ENCODE assay signal across 8 cellular contexts in the genomic region with DNA sequence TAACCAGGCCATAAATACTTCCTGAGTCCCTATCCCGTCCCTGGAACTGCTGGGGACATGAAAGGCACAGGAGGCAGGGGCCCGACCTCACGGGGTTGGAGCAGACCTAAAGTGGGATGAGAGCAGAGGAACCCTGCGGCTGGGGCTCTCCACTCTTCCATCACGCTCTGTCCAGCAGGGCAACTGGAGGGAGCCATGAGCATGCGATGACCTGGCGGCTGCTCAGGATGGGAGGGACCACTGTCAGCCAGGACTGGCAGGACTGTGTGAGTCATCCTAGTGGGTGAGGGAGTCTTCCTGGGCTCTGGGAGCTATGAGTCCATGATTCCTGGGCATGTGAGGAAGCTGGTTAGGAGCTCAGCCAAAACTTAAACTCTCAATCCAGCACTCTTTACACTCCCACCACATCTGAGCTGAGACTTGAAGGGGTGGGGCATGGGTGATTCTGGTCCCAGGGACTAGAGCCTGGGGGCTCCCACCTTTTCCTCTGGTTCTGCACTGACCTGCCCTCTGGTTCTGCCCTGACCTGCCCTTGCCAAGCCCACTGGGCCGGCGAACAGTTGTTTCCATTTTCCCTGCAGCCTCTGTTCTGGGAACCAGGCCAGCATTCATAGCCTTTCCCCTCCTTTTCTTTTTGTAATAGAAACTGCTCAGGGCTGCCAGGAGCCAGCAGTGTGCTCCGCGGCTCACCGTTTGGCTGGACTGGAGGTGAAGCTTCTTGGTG. TPM values are rescaled to one million over a fixed set of nuclear protein-coding genes. Genes with fewer than 3 reads are reported as not detected.
DNase-seq lines count a peak whose midpoint lies in the region; ATAC-seq and TF ChIP-seq lines count a peak whose summit lies in the region.

No MANE protein-coding gene starts in this region.

- ATAC-seq in SK-N-SH treated with all-trans-retinoic acid at 6 μM for 48 hours (peak; percentile 95), omental fat pad (ENCODE audit: low FRiP score) (peak; percentile 96), HG03159 (IDR thresholded peaks at IDR 0.05; ENCODE audit: unreplicated experiment) (no peak), HG03432 (IDR thresholded peaks at IDR 0.05; ENCODE audit: unreplicated experiment) (no peak)

- H3K4me3 ChIP-seq in foreskin fibroblast (ENCODE audit: low read depth in 1 of 2, low read length in 2 of 2) = peak overlapping the region; percentile 7 to 35

- TF ChIP-seq CTCF in foreskin fibroblast (IDR thresholded peaks at IDR 0.05; ENCODE audit: low read depth, low read length) (no peak), omental fat pad (IDR thresholded peaks at IDR 0.05) (no peak)

- DNase-seq in NCI-H510A treated with DMSO at 0.1 percent for 48 hours (lab: John Stamatoyannopoulos, UW) (peak; percentile 15), NCI-H510A (lab: John Stamatoyannopoulos, UW) (no peak), foreskin fibroblast (peak; percentile 94 to 97), omental fat pad (ENCODE audit: low spot score) (peak; percentile 63), OCI-M2 (lab: John Stamatoyannopoulos, UW; ENCODE audit: unreplicated experiment) (no peak)

TF ChIP-seq in SK-N-SH treated with all-trans-retinoic acid at 6 μM for 48 hours, 23 proteins besides CTCF, POLR2A, EP300 and RAD21:
- TF ChIP-seq SNAI2 (CRISPR knock-in tag; IDR thresholded peaks at IDR 0.05) (0 out of 2 replicates have a peak, but pooled peaks have one; percentile 30), ISL1 (CRISPR knock-in tag; IDR thresholded peaks at IDR 0.05) (no peak), ARNTL (CRISPR knock-in tag; IDR thresholded peaks at IDR 0.05; ENCODE audit: borderline replicate concordance, low read depth) (no peak), ZNF565 (CRISPR knock-in tag; conservative IDR thresholded peaks at IDR 0.05; ENCODE audit: low read depth) (no peak), CSDC2 (CRISPR knock-in tag; IDR thresholded peaks at IDR 0.05) (peak; percentile 70; the same call in 1 of the 2 replicates), BACH2 (CRISPR knock-in tag; IDR thresholded peaks at IDR 0.05; ENCODE audit: borderline replicate concordance) (no peak), TOX (CRISPR knock-in tag; IDR thresholded peaks at IDR 0.05; ENCODE audit: borderline replicate concordance) (no peak), ZNF8 (CRISPR knock-in tag; IDR thresholded peaks at IDR 0.05) (peak; percentile 11; the same call in 1 of the 2 replicates), RARB (CRISPR knock-in tag; IDR thresholded peaks at IDR 0.05) (no peak), OSR1 (CRISPR knock-in tag; IDR thresholded peaks at IDR 0.05) (no peak), GLIS3 (CRISPR knock-in tag; IDR thresholded peaks at IDR 0.05) (no peak), ZNF70 (CRISPR knock-in tag; IDR thresholded peaks at IDR 0.05) (peak; percentile 42; the same call in 1 of the 2 replicates), ZFP30 (CRISPR knock-in tag; IDR thresholded peaks at IDR 0.05) (no peak), ESRRG (CRISPR knock-in tag; IDR thresholded peaks at IDR 0.05) (no peak), TCF4 (CRISPR knock-in tag; IDR thresholded peaks at IDR 0.05; ENCODE audit: borderline replicate concordance) (no peak), ZFP3 (CRISPR knock-in tag; IDR thresholded peaks at IDR 0.05) (peak; percentile 86), PPARA (CRISPR knock-in tag; IDR thresholded peaks at IDR 0.05; ENCODE audit: borderline replicate concordance) (no peak), TSHZ2 (CRISPR knock-in tag; IDR thresholded peaks at IDR 0.05) (no peak), PATZ1 (CRISPR knock-in tag; IDR thresholded peaks at IDR 0.05; ENCODE audit: borderline replicate concordance) (no peak), ZC3H10 (CRISPR knock-in tag; IDR thresholded peaks at IDR 0.05) (no peak)
- TF ChIP-seq, protein P1, sequence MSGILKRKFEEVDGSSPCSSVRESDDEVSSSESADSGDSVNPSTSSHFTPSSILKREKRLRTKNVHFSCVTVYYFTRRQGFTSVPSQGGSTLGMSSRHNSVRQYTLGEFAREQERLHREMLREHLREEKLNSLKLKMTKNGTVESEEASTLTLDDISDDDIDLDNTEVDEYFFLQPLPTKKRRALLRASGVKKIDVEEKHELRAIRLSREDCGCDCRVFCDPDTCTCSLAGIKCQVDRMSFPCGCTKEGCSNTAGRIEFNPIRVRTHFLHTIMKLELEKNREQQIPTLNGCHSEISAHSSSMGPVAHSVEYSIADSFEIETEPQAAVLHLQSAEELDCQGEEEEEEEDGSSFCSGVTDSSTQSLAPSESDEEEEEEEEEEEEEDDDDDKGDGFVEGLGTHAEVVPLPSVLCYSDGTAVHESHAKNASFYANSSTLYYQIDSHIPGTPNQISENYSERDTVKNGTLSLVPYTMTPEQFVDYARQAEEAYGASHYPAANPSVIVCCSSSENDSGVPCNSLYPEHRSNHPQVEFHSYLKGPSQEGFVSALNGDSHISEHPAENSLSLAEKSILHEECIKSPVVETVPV (CRISPR knock-in tag; IDR thresholded peaks at IDR 0.05) = no peak
- TF ChIP-seq, protein P2, sequence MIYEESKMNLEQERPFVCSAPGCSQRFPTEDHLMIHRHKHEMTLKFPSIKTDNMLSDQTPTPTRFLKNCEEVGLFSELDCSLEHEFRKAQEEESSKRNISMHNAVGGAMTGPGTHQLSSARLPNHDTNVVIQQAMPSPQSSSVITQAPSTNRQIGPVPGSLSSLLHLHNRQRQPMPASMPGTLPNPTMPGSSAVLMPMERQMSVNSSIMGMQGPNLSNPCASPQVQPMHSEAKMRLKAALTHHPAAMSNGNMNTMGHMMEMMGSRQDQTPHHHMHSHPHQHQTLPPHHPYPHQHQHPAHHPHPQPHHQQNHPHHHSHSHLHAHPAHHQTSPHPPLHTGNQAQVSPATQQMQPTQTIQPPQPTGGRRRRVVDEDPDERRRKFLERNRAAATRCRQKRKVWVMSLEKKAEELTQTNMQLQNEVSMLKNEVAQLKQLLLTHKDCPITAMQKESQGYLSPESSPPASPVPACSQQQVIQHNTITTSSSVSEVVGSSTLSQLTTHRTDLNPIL (CRISPR knock-in tag; IDR thresholded peaks at IDR 0.05; ENCODE audit: low read depth) = no peak
- TF ChIP-seq, protein P3, sequence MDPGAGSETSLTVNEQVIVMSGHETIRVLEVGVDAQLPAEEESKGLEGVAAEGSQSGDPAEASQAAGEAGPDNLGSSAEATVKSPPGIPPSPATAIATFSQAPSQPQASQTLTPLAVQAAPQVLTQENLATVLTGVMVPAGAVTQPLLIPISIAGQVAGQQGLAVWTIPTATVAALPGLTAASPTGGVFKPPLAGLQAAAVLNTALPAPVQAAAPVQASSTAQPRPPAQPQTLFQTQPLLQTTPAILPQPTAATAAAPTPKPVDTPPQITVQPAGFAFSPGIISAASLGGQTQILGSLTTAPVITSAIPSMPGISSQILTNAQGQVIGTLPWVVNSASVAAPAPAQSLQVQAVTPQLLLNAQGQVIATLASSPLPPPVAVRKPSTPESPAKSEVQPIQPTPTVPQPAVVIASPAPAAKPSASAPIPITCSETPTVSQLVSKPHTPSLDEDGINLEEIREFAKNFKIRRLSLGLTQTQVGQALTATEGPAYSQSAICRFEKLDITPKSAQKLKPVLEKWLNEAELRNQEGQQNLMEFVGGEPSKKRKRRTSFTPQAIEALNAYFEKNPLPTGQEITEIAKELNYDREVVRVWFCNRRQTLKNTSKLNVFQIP (CRISPR knock-in tag; IDR thresholded peaks at IDR 0.05; ENCODE audit: borderline replicate concordance, low read depth) = no peak

RNA-seq across cellular contexts. Expression of gene SYPL1, which starts 47.1 kb away (rescaled TPM):
- total RNA-seq in omental fat pad = 100 to 1,000 TPM in 1 of 4 donors, 10 to 100 TPM in 3; 61.5 to 120 (median 70.6) TPM

Comparison
In these comparisons a context has a peak if more than half of its experiments do, and no peak if none do; other contexts are left out.
1. DNase-seq: peak in NCI-H510A treated with DMSO at 0.1 percent for 48 hours (single experiment), foreskin fibroblast (2 of 2) and omental fat pad (single experiment); none in NCI-H510A (single experiment) and OCI-M2 (single experiment).
2. ATAC-seq: peak in SK-N-SH treated with all-trans-retinoic acid at 6 μM for 48 hours (single experiment) and omental fat pad (single experiment); none in HG03159 (single experiment) and HG03432 (single experiment).